In the genomic region with DNA sequence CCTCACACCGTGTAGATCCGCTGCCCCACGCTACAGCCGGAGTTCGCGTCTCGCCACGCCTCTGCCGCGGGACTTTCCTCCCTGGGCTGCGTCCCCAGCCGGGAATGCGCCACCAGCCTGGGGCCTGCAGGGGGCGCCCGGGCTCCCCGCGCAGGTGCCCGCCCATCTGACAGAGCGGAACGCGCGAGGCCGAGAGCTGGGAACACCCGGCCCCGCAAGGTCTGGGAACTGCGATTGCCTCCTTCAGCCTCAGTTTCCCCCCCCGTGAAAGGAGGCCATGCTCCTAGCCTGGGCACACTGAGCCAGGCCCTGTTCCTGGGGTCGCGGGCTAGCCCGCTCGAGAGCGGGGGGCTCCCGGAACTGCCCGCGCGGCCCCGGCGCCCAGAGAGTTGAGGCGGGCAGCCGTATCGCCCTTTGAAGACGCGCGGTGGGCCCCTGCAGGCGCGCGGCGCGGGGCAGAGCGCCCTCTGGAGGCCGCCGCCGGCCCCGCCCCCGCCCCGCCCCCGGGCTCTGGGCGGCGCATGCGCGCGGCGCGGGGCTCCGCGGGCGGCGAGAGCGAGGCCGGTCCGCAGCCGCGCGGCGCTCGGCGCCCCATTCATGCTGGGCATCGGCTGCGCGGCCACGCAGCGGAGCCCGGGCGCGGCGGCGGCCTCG, we compare ENCODE assay signal across 8 cellular contexts. TPM values are rescaled to one million over a fixed set of nuclear protein-coding genes. Genes with fewer than 3 reads are reported as not detected.
DNase-seq lines count a peak whose midpoint lies in the region; ATAC-seq and TF ChIP-seq lines count a peak whose summit lies in the region.

A gene (plus strand): TSS at position 594 of the 654 bp plus-strand sequence. CDS start 5,479 bp downstream, outside the sequence.

- WGBS in mesenchymal stem cell, result 0% methylated on average over 50 of the region's 88 CpGs

- H3K23ac ChIP-seq in mesenchymal stem cell (ENCODE audit: low read length in 2 of 2), result peak within 1 kb of the TSS in 1 of 2 experiments; percentile 84

- H2AFZ ChIP-seq in mesenchymal stem cell (ENCODE audit: low read depth, low read length), result peak within 1 kb of the TSS; percentile 74

- peak within 1 kb of the TSS; percentile 8 to 90 for H2BK12ac ChIP-seq in mesenchymal stem cell (ENCODE audit: low read length in 2 of 2)

- H3K4ac ChIP-seq in mesenchymal stem cell (ENCODE audit: low read depth in 1 of 2, low read length in 2 of 2), result peak within 1 kb of the TSS; percentile 82 to 94

- H4K91ac ChIP-seq in mesenchymal stem cell (ENCODE audit: low read length), result peak within 1 kb of the TSS; percentile 96

- peak within 1 kb of the TSS; percentile 24 for H2BK5ac ChIP-seq in mesenchymal stem cell (ENCODE audit: low read depth, low read length, poor library complexity, severe bottlenecking)

- POLR2A ChIA-PET in activated CD8-positive, alpha-beta T cell treated with anti-CD3 and anti-CD28 coated beads for 36 hours (lab: Charles Lee), result no interaction called here

- intact Hi-C loops in activated CD8-positive, alpha-beta T cell treated with anti-CD3 and anti-CD28 coated beads for 36 hours (cut with micrococcal nuclease), result loop anchor here (5.0 kb wide), 1 partner anchor 305 kb away; no protein-coding TSS in a partner anchor

- no peak within 1 kb of the TSS for H2BK15ac ChIP-seq in mesenchymal stem cell (ENCODE audit: low read depth, poor library complexity, severe bottlenecking)

- peak in 11 of 14 donors; percentile 21 to 81 (median 72) for DNase-seq in C1 segment of cervical spinal cord (lab: John Stamatoyannopoulos, UW)
- peak; percentile 93 for DNase-seq in GM19238 (ENCODE audit: insufficient read length, low spot score)
- DNase-seq in NCI-H748 treated with DMSO at 0.1 percent for 48 hours (lab: John Stamatoyannopoulos, UW), result peak; percentile 39
- peak; percentile 83 for DNase-seq in activated CD8-positive, alpha-beta T cell treated with anti-CD3 and anti-CD28 coated beads for 36 hours
- peak; percentile 81 for DNase-seq in effector CD8-positive, alpha-beta T cell (lab: John Stamatoyannopoulos, UW)
- peak; percentile 87 for DNase-seq in mesenchymal stem cell
- peak; percentile 82 for DNase-seq in stimulated activated CD8-positive, alpha-beta memory T cell treated with anti-CD3 and anti-CD28 coated beads, Interleukin-12 subunit alpha, Interleukin-12 subunit beta, amount 100 ng/mL, for 4 hours (ENCODE audit: low read depth)

- peak within 1 kb of the TSS; percentile 86 to 87 for H3K4me3 ChIP-seq in mesenchymal stem cell (ENCODE audit: insufficient read depth in 1 of 2, low read depth in 1 of 2, low read length in 2 of 2)

- no peaks in the 10 kb centered on the region for H3K9me3 Mint-ChIP-seq in activated CD8-positive, alpha-beta T cell treated with anti-CD3 and anti-CD28 coated beads for 36 hours

- peak; percentile 96 for TF ChIP-seq CTCF in activated CD8-positive, alpha-beta T cell treated with anti-CD3 and anti-CD28 coated beads for 36 hours (IDR thresholded peaks at IDR 0.05)

- peak; percentile 72 for ATAC-seq in HG03432 (IDR thresholded peaks at IDR 0.05; ENCODE audit: unreplicated experiment)
- ATAC-seq in activated CD8-positive, alpha-beta T cell treated with anti-CD3 and anti-CD28 coated beads for 36 hours, result peak; percentile 81

- H3K9me3 ChIP-seq in mesenchymal stem cell (ENCODE audit: control insufficient read depth, low read length), result no peaks in the 10 kb centered on the region

- peak within 1 kb of the TSS; percentile 89 for H2BK120ac ChIP-seq in mesenchymal stem cell (ENCODE audit: low read depth, low read length)

- H3K36me3 Mint-ChIP-seq in activated CD8-positive, alpha-beta T cell treated with anti-CD3 and anti-CD28 coated beads for 36 hours (ENCODE audit: low read depth), result no peaks in the 10 kb centered on the region

- peak within 1 kb of the TSS; percentile 81 to 92 for H3K18ac ChIP-seq in mesenchymal stem cell (ENCODE audit: low read depth in 1 of 2, low read length in 2 of 2)

- peak within 1 kb of the TSS; percentile 76 for H3K4me3 Mint-ChIP-seq in activated CD8-positive, alpha-beta T cell treated with anti-CD3 and anti-CD28 coated beads for 36 hours

- H3K27ac ChIP-seq in mesenchymal stem cell (ENCODE audit: low read length, poor library complexity, severe bottlenecking), result no peak within 1 kb of the TSS

- peaks cover 10% of the 10 kb centered on the region for H3K79me1 ChIP-seq in mesenchymal stem cell (replicated peaks; ENCODE audit: low read length, poor library complexity, severe bottlenecking)

- peak within 1 kb of the TSS; percentile 86 for H3K9ac ChIP-seq in mesenchymal stem cell (ENCODE audit: low read length)

- no peak within 1 kb of the TSS for H2AK5ac ChIP-seq in mesenchymal stem cell (ENCODE audit: low read length, severe bottlenecking)

- H3K27me3 ChIP-seq in mesenchymal stem cell (ENCODE audit: control insufficient read depth in 1 of 2, insufficient read depth in 1 of 2, low read length in 2 of 2), result no peaks in the 10 kb centered on the region

- CTCF ChIA-PET in activated CD8-positive, alpha-beta T cell treated with anti-CD3 and anti-CD28 coated beads for 36 hours (lab: Charles Lee), result interaction anchor here (0.6 to 1.8 kb wide), 19 partner anchors 10 to 473 kb away, joined by 3 to 7 read pairs (median 3); a partner anchor contains a TSS

- peaks cover 15% of the 10 kb centered on the region for H3K27me3 Mint-ChIP-seq in activated CD8-positive, alpha-beta T cell treated with anti-CD3 and anti-CD28 coated beads for 36 hours

- H3K14ac ChIP-seq in mesenchymal stem cell (ENCODE audit: low read length in 2 of 2), result peak within 1 kb of the TSS in 1 of 2 experiments; percentile 84

- peak within 1 kb of the TSS; percentile 93 for H4K8ac ChIP-seq in mesenchymal stem cell (ENCODE audit: low read length)

- peaks cover 42% of the 10 kb centered on the region for H3K4me1 ChIP-seq in mesenchymal stem cell (ENCODE audit: control insufficient read depth, insufficient read depth, low read depth, low read length)

- H3K4me2 ChIP-seq in mesenchymal stem cell (ENCODE audit: low read length, poor library complexity, severe bottlenecking), result peak within 1 kb of the TSS; percentile 86

- peak within 1 kb of the TSS; percentile 86 for H3K27ac Mint-ChIP-seq in activated CD8-positive, alpha-beta T cell treated with anti-CD3 and anti-CD28 coated beads for 36 hours

- peaks cover 20% of the 10 kb centered on the region for H3K4me1 Mint-ChIP-seq in activated CD8-positive, alpha-beta T cell treated with anti-CD3 and anti-CD28 coated beads for 36 hours (ENCODE audit: low read depth)

- peaks cover 0 to 9% of the 10 kb centered on the region in 2 experiments for H3K36me3 ChIP-seq in mesenchymal stem cell (ENCODE audit: control insufficient read depth in 1 of 2, insufficient read depth in 2 of 2, low read depth in 1 of 2, low read length in 2 of 2)

RNA-seq across cellular contexts. Expression of the gene that starts here (rescaled TPM):
- total RNA-seq in activated CD8-positive, alpha-beta T cell treated with anti-CD3 and anti-CD28 coated beads for 36 hours, result 1 to 10 TPM; 5.1 to 6.6 TPM
- polyA plus RNA-seq in mesenchymal stem cell (2013, experiment 1 of 2), result 51.0 TPM
- polyA plus RNA-seq in mesenchymal stem cell (2013, experiment 2 of 2), result 49.9 TPM

Comparison
In these comparisons a context has a peak if more than half of its experiments do, and no peak if none do; other contexts are left out.
1. DNase-seq: peak in every context shown above with its lines; median percentile 93 in GM19238; 87 in mesenchymal stem cell; 83 in activated CD8-positive, alpha-beta T cell treated with anti-CD3 and anti-CD28 coated beads for 36 hours; 82 in stimulated activated CD8-positive, alpha-beta memory T cell treated with anti-CD3 and anti-CD28 coated beads, Interleukin-12 subunit alpha, Interleukin-12 subunit beta, amount 100 ng/mL, for 4 hours; 81 in effector CD8-positive, alpha-beta T cell; 72 in C1 segment of cervical spinal cord; 39 in NCI-H748 treated with DMSO at 0.1 percent for 48 hours.